Comparison of ENCODE assay signal across 10 cellular contexts in the genomic region with DNA sequence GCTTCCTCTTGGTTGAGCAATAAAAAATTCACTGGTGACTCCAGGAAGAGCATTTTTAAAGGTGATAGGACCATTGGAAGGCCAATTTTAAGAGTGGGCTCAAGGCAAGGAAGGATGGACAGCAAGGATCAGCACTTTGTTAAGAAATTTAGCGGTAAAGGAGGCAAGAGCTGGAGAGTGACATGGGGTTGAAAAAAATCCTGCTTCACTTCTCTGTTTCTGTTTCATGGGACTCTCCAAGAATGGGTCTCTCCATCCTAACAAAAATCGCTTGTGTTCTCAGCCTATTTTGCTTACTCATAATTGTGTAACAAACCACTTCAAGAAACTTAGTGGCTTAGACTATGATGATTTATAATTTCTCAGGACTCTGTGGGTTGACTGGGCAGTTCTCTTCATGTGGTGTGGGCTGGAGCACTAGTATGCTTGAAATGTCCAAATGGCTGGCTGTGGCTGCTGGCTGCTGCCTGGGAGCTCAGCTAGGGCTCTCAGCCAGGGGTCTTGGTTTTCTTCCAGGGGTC. TPM values are rescaled to one million over a fixed set of nuclear protein-coding genes. Genes with fewer than 3 reads are reported as not detected.
DNase-seq lines count a peak whose midpoint lies in the region; ATAC-seq, FAIRE-seq and TF ChIP-seq lines count a peak whose summit lies in the region.
"Had no signal": no experiment of that assay in that cellular context is flagged by ENCODE, and none has a peak within 500 bp of the region (broad histone marks: within the 10 kb centered on the region; RNA-seq: fewer than 3 reads in every experiment).

No MANE protein-coding gene starts in this region.

- no peaks in the 10 kb centered on the region for H3K9me1 ChIP-seq in K562 (ENCODE audit: control insufficient read depth, insufficient read depth, low read length)

- DNase-seq in LHCN-M2 (ENCODE audit: low read depth), result peak; percentile 96
- no peak for DNase-seq in K562 (ENCODE audit: extremely low read depth in 1 of 4, low spot score in 3 of 4)
- peak; percentile 78 for DNase-seq in skeletal muscle cell (ENCODE audit: low read depth)
- no peak for DNase-seq in activated naive CD4-positive, alpha-beta T cell (lab: John Stamatoyannopoulos, UW)
- DNase-seq: pancreas had no signal

- H3K79me2 ChIP-seq in K562 (ENCODE audit: control insufficient read depth, insufficient read depth, low read length), result no peaks in the 10 kb centered on the region

- no peak overlapping the region for H3K9ac ChIP-seq in K562 (ENCODE audit: insufficient read depth in 1 of 2, low read depth in 2 of 2, low read length in 2 of 2)

- no peak for FAIRE-seq in K562 (lab: Jason Lieb, UNC)
- FAIRE-seq: colon, pancreas had no signal

- CTCF ChIA-PET in K562 (lab: Yijun Ruan, JAX; ENCODE audit: low intra/inter-chr PET ratio), result no interaction called here

- no peaks in the 10 kb centered on the region for H4K20me1 ChIP-seq in K562 (replicated peaks; ENCODE audit: control insufficient read depth, insufficient read depth, low read length)

- intact Hi-C loops in K562 (cut with micrococcal nuclease), result no loop called here

- H3K4me3 ChIP-seq in K562 (no peak overlapping the region), skeletal muscle cell (ENCODE audit: low read depth, low read length) (no peak overlapping the region)
- H3K4me3 ChIP-seq: pancreas had no signal

- ATAC-seq in GM18858 (IDR thresholded peaks at IDR 0.05; ENCODE audit: unreplicated experiment), result peak; percentile 36
- no peak for ATAC-seq in K562
- ATAC-seq in HG03342 (IDR thresholded peaks at IDR 0.05; ENCODE audit: unreplicated experiment), result no peak
- ATAC-seq in GM18502 (IDR thresholded peaks at IDR 0.05; ENCODE audit: poor library complexity, unreplicated experiment), result no peak
- ATAC-seq in GM21825 (IDR thresholded peaks at IDR 0.05; ENCODE audit: unreplicated experiment), result no peak

- no peaks in the 10 kb centered on the region; the same call in 2 of the 3 replicates for H3K36me3 ChIP-seq in K562 (ENCODE audit: control insufficient read depth, insufficient read depth, low read length)
- H3K36me3 ChIP-seq: pancreas had no signal

- POLR2A ChIA-PET in K562 (lab: Yijun Ruan, JAX), result interaction anchor here (0.6 kb wide), 1 partner anchor 42 kb away, joined by 3 read pairs; no protein-coding TSS in a partner anchor

- 0% methylated on average over 2 of the region's 2 CpGs for WGBS in K562 (ENCODE audit: insufficient coverage, low coverage, missing lambda C conversion rate)

- no TSS peak for BruUV-seq in K562 (replicated peaks; lab: Mats Ljungman, UMichigan)

- no peak for TF ChIP-seq RAD21 in K562 (CRISPR knock-in tag; conservative IDR thresholded peaks at IDR 0.05 in 1 of 2, IDR thresholded peaks at IDR 0.05 in 1 of 2)

- TF ChIP-seq POLR2A in K562 (conservative IDR thresholded peaks at IDR 0.05), result no peak

- no peaks in the 10 kb centered on the region for H3K9me3 ChIP-seq in K562 (replicated peaks; ENCODE audit: control insufficient read depth, insufficient read depth, low read depth, low read length)
- H3K9me3 ChIP-seq: pancreas had no signal

- no peak overlapping the region for H3K27ac ChIP-seq in K562 (ENCODE audit: extremely low read depth, low read depth, low read length)

- no peak overlapping the region for H2AFZ ChIP-seq in K562 (ENCODE audit: low read depth, low read length)

- H3K4me2 ChIP-seq in K562 (ENCODE audit: insufficient read depth, low read length), result no peak overlapping the region

- no peak for TF ChIP-seq EP300 in K562 (IDR thresholded peaks at IDR 0.05; ENCODE audit: low read length)

- H3K27me3 ChIP-seq in K562 (ENCODE audit: control insufficient read depth in 2 of 2, insufficient read depth in 2 of 2, low read length in 2 of 2), result peaks cover 5 to 32% of the 10 kb centered on the region in 2 experiments; a peak in 4 of 5 replicates
- H3K27me3 ChIP-seq: pancreas had no signal

- H3K4me1 ChIP-seq in K562 (replicated peaks in 1 of 2; ENCODE audit: control insufficient read depth in 2 of 2, insufficient read depth in 2 of 2, low read length in 2 of 2), result no peaks in the 10 kb centered on the region

- in situ Hi-C loops in K562 (cut with MboI), result no loop called here

- TF ChIP-seq CTCF in K562 (IDR thresholded peaks at IDR 0.05 in 2 of 3, conservative IDR thresholded peaks at IDR 0.05 in 1 of 3; ENCODE audit: insufficient read depth in 2 of 3, low read depth in 1 of 3, low read length in 3 of 3), result no peak

TF ChIP-seq in K562, 482 proteins besides CTCF, POLR2A, EP300 and RAD21:
- TF ChIP-seq MCM5 (IDR thresholded peaks at IDR 0.05; ENCODE audit: low read depth) (no peak), RBM15 (IDR thresholded peaks at IDR 0.05; ENCODE audit: insufficient read depth, low read length) (no peak), BACH1 (tag; IDR thresholded peaks at IDR 0.05) (peak; percentile 43; the same call in 1 of the 2 replicates), SMARCE1 (IDR thresholded peaks at IDR 0.05) (no peak), CEBPG (CRISPR knock-in tag; IDR thresholded peaks at IDR 0.05) (no peak), CEBPG (tag; conservative IDR thresholded peaks at IDR 0.05 in 1 of 2, IDR thresholded peaks at IDR 0.05 in 1 of 2) (0 out of 4 replicates have a peak, but pooled peaks of 1 of the 2 experiments have one; percentile 21), RFX1 (IDR thresholded peaks at IDR 0.05) (no peak), MYBL2 (IDR thresholded peaks at IDR 0.05; ENCODE audit: low read depth) (no peak), MYBL2 (CRISPR knock-in tag; IDR thresholded peaks at IDR 0.05; ENCODE audit: borderline replicate concordance) (no peak), GTF2E2 (tag; IDR thresholded peaks at IDR 0.05) (no peak)
- TF ChIP-seq, protein P1, sequence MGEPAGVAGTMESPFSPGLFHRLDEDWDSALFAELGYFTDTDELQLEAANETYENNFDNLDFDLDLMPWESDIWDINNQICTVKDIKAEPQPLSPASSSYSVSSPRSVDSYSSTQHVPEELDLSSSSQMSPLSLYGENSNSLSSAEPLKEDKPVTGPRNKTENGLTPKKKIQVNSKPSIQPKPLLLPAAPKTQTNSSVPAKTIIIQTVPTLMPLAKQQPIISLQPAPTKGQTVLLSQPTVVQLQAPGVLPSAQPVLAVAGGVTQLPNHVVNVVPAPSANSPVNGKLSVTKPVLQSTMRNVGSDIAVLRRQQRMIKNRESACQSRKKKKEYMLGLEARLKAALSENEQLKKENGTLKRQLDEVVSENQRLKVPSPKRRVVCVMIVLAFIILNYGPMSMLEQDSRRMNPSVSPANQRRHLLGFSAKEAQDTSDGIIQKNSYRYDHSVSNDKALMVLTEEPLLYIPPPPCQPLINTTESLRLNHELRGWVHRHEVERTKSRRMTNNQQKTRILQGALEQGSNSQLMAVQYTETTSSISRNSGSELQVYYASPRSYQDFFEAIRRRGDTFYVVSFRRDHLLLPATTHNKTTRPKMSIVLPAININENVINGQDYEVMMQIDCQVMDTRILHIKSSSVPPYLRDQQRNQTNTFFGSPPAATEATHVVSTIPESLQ (CRISPR knock-in tag; IDR thresholded peaks at IDR 0.05), result no peak
- TF ChIP-seq, protein P2, sequence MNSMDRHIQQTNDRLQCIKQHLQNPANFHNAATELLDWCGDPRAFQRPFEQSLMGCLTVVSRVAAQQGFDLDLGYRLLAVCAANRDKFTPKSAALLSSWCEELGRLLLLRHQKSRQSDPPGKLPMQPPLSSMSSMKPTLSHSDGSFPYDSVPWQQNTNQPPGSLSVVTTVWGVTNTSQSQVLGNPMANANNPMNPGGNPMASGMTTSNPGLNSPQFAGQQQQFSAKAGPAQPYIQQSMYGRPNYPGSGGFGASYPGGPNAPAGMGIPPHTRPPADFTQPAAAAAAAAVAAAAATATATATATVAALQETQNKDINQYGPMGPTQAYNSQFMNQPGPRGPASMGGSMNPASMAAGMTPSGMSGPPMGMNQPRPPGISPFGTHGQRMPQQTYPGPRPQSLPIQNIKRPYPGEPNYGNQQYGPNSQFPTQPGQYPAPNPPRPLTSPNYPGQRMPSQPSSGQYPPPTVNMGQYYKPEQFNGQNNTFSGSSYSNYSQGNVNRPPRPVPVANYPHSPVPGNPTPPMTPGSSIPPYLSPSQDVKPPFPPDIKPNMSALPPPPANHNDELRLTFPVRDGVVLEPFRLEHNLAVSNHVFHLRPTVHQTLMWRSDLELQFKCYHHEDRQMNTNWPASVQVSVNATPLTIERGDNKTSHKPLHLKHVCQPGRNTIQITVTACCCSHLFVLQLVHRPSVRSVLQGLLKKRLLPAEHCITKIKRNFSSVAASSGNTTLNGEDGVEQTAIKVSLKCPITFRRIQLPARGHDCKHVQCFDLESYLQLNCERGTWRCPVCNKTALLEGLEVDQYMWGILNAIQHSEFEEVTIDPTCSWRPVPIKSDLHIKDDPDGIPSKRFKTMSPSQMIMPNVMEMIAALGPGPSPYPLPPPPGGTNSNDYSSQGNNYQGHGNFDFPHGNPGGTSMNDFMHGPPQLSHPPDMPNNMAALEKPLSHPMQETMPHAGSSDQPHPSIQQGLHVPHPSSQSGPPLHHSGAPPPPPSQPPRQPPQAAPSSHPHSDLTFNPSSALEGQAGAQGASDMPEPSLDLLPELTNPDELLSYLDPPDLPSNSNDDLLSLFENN (IDR thresholded peaks at IDR 0.05; ENCODE audit: low read depth in 2 of 2, low read length in 2 of 2), result no peak

RNA-seq across cellular contexts. Expression of a gene that starts 59.8 kb away (rescaled TPM):
- total RNA-seq in LHCN-M2 (2014; rRNA removed) (12.2 and 12.7 TPM in 2 replicates), K562 (2014; rRNA removed) (13.9 and 18.1 TPM in 2 replicates), K562 (2014; rRNA removed; fragmentation: Illumina TruSeq; extraction: Trizol) (6.8 and 8.1 TPM in 2 replicates), K562 (2015; rRNA removed; fragmentation: Illumina TruSeq; extraction: Trizol) (5.2 and 5.9 TPM in 2 replicates), K562 (2021) (8.3 and 9.4 TPM in 2 replicates)
- polyA plus RNA-seq in LHCN-M2 (2012), result 2.0 TPM
- total RNA-seq in K562 (2011; cell fraction: chromatin; rRNA removed; ENCODE audit: low replicate concordance), result 5.4 and 16.5 TPM in 2 replicates
- 4.0 and 7.5 TPM in 2 replicates for total RNA-seq in K562 (2011; cell fraction: nucleolus; rRNA removed)
- 5.4 and 9.7 TPM in 2 replicates for total RNA-seq in K562 (2011; cell fraction: nucleoplasm; rRNA removed)
- polyA plus RNA-seq in K562 (2011; rRNA removed) (4.1 and 5.5 TPM in 2 replicates), K562 (2014; fragmentation: Illumina TruSeq; extraction: Trizol) (4.7 and 5.5 TPM in 2 replicates), K562 (2014; fragmentation: Nextera tagmentation; extraction: Ambion mirVana) (1 to 10 TPM; 1.1 to 1.2 TPM), K562 (2014; rRNA removed) (4.7 and 4.9 TPM in 2 replicates)
- 1.7 and 3.0 TPM in 2 replicates for polyA plus RNA-seq in K562 (2011; cell fraction: cytosol; rRNA removed)
- polyA plus RNA-seq in K562 (2011; cell fraction: nucleus; rRNA removed), result 3.2 and 4.0 TPM in 2 replicates
- 3.6 and 5.3 TPM in 2 replicates for polyA plus RNA-seq in K562 (2012)
- polyA minus RNA-seq in K562 (2011; rRNA and poly(A)+ RNA removed), result 6.5 and 9.6 TPM in 2 replicates
- polyA minus RNA-seq in K562 (2011; cell fraction: cytosol; rRNA and poly(A)+ RNA removed), result 4.6 and 5.2 TPM in 2 replicates
- 17.7 and 20.2 TPM in 2 replicates for polyA minus RNA-seq in K562 (2011; cell fraction: nucleus; rRNA and poly(A)+ RNA removed)

Comparison
In these comparisons a context has a peak if more than half of its experiments do, and no peak if none do; other contexts are left out.
1. DNase-seq: peak in LHCN-M2 (single experiment) and skeletal muscle cell (single experiment); none in K562 (0 of 4) and activated naive CD4-positive, alpha-beta T cell (0 of 4).